1 cellular context compared by ENCODE assay signal in genomic region chr11:75625970-75626691, GRCh38.
TF ChIP-seq lines count a peak whose summit lies in the region.

No MANE protein-coding gene starts in this region.

TF ChIP-seq in K562, 482 proteins besides CTCF, POLR2A, EP300 and RAD21 (continued from another document):
- TF ChIP-seq, protein P1, sequence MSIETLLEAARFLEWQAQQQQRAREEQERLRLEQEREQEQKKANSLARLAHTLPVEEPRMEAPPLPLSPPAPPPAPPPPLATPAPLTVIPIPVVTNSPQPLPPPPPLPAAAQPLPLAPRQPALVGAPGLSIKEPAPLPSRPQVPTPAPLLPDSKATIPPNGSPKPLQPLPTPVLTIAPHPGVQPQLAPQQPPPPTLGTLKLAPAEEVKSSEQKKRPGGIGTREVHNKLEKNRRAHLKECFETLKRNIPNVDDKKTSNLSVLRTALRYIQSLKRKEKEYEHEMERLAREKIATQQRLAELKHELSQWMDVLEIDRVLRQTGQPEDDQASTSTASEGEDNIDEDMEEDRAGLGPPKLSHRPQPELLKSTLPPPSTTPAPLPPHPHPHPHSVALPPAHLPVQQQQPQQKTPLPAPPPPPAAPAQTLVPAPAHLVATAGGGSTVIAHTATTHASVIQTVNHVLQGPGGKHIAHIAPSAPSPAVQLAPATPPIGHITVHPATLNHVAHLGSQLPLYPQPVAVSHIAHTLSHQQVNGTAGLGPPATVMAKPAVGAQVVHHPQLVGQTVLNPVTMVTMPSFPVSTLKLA (conservative IDR thresholded peaks at IDR 0.05): no peak
- TF ChIP-seq FOXK1 (CRISPR knock-in tag; IDR thresholded peaks at IDR 0.05; ENCODE audit: borderline replicate concordance) (no peak), RFX5 (IDR thresholded peaks at IDR 0.05; ENCODE audit: low read depth, low read length) (no peak), HNRNPL (IDR thresholded peaks at IDR 0.05; ENCODE audit: low read depth, low read length) (no peak), ZNF75A (CRISPR knock-in tag; IDR thresholded peaks at IDR 0.05) (no peak), TAF15 (IDR thresholded peaks at IDR 0.05; ENCODE audit: low read depth, low read length) (no peak), TBP (optimal IDR thresholded peaks at IDR 0.05; ENCODE audit: low read depth, low read length) (no peak), BRD9 (IDR thresholded peaks at IDR 0.05; ENCODE audit: low read depth, partially characterized antibody) (no peak), ZNF785 (CRISPR knock-in tag; IDR thresholded peaks at IDR 0.05) (no peak), SIRT6 (IDR thresholded peaks at IDR 0.05; ENCODE audit: low read depth, low read length) (no peak), NBN (IDR thresholded peaks at IDR 0.05; ENCODE audit: low read depth) (no peak), PRDM10 (IDR thresholded peaks at IDR 0.05; ENCODE audit: partially characterized antibody) (no peak), ZNF668 (CRISPR knock-in tag; IDR thresholded peaks at IDR 0.05) (no peak), FOXA3 (CRISPR knock-in tag; conservative IDR thresholded peaks at IDR 0.05 in 1 of 2, IDR thresholded peaks at IDR 0.05 in 1 of 2) (no peak), ARID2 (IDR thresholded peaks at IDR 0.05) (no peak), SMAD4 (CRISPR knock-in tag; conservative IDR thresholded peaks at IDR 0.05) (no peak), JUN (IDR thresholded peaks at IDR 0.05; ENCODE audit: borderline replicate concordance, low read depth, low read length) (0 out of 2 replicates have a peak, but pooled peaks have one; percentile 13), JUN (CRISPR knock-in tag; IDR thresholded peaks at IDR 0.05; ENCODE audit: borderline replicate concordance) (no peak), CUX1 (CRISPR knock-in tag; IDR thresholded peaks at IDR 0.05) (no peak), JUND (IDR thresholded peaks at IDR 0.05; ENCODE audit: borderline replicate concordance, low read depth, low read length) (peak; percentile 11; the same call in 1 of the 2 replicates), JUND (tag; IDR thresholded peaks at IDR 0.05; ENCODE audit: borderline replicate concordance, low read depth, low read length) (no peak)
- TF ChIP-seq, protein P2, sequence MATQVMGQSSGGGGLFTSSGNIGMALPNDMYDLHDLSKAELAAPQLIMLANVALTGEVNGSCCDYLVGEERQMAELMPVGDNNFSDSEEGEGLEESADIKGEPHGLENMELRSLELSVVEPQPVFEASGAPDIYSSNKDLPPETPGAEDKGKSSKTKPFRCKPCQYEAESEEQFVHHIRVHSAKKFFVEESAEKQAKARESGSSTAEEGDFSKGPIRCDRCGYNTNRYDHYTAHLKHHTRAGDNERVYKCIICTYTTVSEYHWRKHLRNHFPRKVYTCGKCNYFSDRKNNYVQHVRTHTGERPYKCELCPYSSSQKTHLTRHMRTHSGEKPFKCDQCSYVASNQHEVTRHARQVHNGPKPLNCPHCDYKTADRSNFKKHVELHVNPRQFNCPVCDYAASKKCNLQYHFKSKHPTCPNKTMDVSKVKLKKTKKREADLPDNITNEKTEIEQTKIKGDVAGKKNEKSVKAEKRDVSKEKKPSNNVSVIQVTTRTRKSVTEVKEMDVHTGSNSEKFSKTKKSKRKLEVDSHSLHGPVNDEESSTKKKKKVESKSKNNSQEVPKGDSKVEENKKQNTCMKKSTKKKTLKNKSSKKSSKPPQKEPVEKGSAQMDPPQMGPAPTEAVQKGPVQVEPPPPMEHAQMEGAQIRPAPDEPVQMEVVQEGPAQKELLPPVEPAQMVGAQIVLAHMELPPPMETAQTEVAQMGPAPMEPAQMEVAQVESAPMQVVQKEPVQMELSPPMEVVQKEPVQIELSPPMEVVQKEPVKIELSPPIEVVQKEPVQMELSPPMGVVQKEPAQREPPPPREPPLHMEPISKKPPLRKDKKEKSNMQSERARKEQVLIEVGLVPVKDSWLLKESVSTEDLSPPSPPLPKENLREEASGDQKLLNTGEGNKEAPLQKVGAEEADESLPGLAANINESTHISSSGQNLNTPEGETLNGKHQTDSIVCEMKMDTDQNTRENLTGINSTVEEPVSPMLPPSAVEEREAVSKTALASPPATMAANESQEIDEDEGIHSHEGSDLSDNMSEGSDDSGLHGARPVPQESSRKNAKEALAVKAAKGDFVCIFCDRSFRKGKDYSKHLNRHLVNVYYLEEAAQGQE (CRISPR knock-in tag; IDR thresholded peaks at IDR 0.05; ENCODE audit: low read depth): no peak
- TF ChIP-seq, protein P3, sequence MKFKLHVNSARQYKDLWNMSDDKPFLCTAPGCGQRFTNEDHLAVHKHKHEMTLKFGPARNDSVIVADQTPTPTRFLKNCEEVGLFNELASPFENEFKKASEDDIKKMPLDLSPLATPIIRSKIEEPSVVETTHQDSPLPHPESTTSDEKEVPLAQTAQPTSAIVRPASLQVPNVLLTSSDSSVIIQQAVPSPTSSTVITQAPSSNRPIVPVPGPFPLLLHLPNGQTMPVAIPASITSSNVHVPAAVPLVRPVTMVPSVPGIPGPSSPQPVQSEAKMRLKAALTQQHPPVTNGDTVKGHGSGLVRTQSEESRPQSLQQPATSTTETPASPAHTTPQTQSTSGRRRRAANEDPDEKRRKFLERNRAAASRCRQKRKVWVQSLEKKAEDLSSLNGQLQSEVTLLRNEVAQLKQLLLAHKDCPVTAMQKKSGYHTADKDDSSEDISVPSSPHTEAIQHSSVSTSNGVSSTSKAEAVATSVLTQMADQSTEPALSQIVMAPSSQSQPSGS (CRISPR knock-in tag; IDR thresholded peaks at IDR 0.05): no peak
- TF ChIP-seq, protein P4, sequence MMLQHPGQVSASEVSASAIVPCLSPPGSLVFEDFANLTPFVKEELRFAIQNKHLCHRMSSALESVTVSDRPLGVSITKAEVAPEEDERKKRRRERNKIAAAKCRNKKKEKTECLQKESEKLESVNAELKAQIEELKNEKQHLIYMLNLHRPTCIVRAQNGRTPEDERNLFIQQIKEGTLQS (IDR thresholded peaks at IDR 0.05): peak; percentile 12; the same call in 1 of the 2 replicates
- TF ChIP-seq, protein P4 (CRISPR knock-in tag; conservative IDR thresholded peaks at IDR 0.05): no peak
TF ChIP-seq in K562: peak in this region for 4.
